26 cellular contexts compared by ENCODE assay signal in the genomic region with DNA sequence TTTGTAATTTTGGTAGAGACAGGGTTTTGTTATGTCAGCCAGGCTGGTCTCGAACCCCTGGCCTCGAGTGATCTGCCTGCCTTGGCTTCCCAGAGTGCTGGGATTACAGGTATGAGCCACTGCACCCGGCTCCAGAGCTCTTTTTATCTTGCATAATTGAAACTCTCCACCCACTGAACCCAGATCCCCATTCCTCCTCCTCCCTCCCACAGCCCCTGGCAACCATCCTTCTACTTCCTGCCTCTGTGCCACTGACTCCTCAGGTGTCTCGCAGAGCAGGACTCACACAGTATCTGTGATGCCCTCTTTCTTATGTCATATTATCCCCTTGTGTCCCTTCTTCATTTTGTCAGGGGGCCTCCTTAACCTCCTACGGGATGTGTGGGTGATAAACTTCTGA.
"Had no signal": no experiment of that assay in that cellular context is flagged by ENCODE, and none has a peak within 500 bp of the region (broad histone marks: within the 10 kb centered on the region; RNA-seq: fewer than 3 reads in every experiment).

No MANE protein-coding gene starts in this region.

- H3K27me3 Mint-ChIP-seq: naive thymus-derived CD8-positive, alpha-beta T cell; stimulated activated memory B cell treated with anti-CD40 and anti-IgM and Interleukin-4, amounts not matched to agents 10 μg/mL and 1 μg/mL and 100 μg/mL, for 72 hours; stimulated activated naive CD8-positive, alpha-beta T cell treated with anti-CD3 and anti-CD28 coated beads, Interleukin-15, amount 100 ng/mL, for 72 hours; type B pancreatic cell had no signal

- H3K4me1 Mint-ChIP-seq: neural crest cell; stimulated activated memory B cell treated with anti-CD40 and anti-IgM and Interleukin-4, amounts not matched to agents 10 μg/mL and 1 μg/mL and 100 μg/mL, for 72 hours; stimulated activated naive CD8-positive, alpha-beta T cell treated with anti-CD3 and anti-CD28 coated beads, Interleukin-15, amount 100 ng/mL, for 72 hours had no signal

- H3K4me3 Mint-ChIP-seq: naive thymus-derived CD8-positive, alpha-beta T cell; nephron; neural crest cell; stimulated activated memory B cell treated with anti-CD40 and anti-IgM and Interleukin-4, amounts not matched to agents 10 μg/mL and 1 μg/mL and 100 μg/mL, for 72 hours; stimulated activated naive CD8-positive, alpha-beta T cell treated with anti-CD3 and anti-CD28 coated beads, Interleukin-15, amount 100 ng/mL, for 72 hours; type B pancreatic cell had no signal

- H3K27ac ChIP-seq: left lung, lower lobe of right lung, parathyroid adenoma, prostate gland, right lobe of liver, tibial nerve, uterus had no signal

- DNase-seq: hippocampal formation; kidney; left colon; left lung; lower lobe of right lung; mammary epithelial cell; mesenchymal stem cell; naive thymus-derived CD8-positive, alpha-beta T cell; occipital lobe; right lobe of liver; stimulated activated CD4-positive, alpha-beta T cell treated with anti-CD3 and anti-CD28 coated beads, Interleukin-1b, Interleukin-23, amount 100 ng/mL, for 48 hours; stimulated activated CD4-positive, alpha-beta T cell treated with anti-CD3 and anti-CD28 coated beads, Interleukin-2, amount 100 ng/mL, for 48 hours; stimulated activated CD4-positive, alpha-beta T cell treated with anti-CD3 and anti-CD28 coated beads, Interleukin-4, amount 100 ng/mL, for 4 hours; stimulated activated CD8-positive, alpha-beta memory T cell treated with anti-CD3 and anti-CD28 coated beads, Interleukin-4, amount 100 ng/mL, for 48 hours; stimulated activated naive CD4-positive, alpha-beta T cell treated with Interleukin-2 at 50 U/mL for 16 hours; stimulated activated naive CD8-positive, alpha-beta T cell treated with anti-CD3 and anti-CD28 coated beads, Interleukin-15, amount 100 ng/mL, for 72 hours; substantia nigra; uterus had no signal

- ATAC-seq: left colon; left lung; lower lobe of right lung; naive thymus-derived CD8-positive, alpha-beta T cell; right lobe of liver; stimulated activated memory B cell treated with anti-CD40 and anti-IgM and Interleukin-4, amounts not matched to agents 10 μg/mL and 1 μg/mL and 100 μg/mL, for 72 hours; stimulated activated naive CD8-positive, alpha-beta T cell treated with anti-CD3 and anti-CD28 coated beads, Interleukin-15, amount 100 ng/mL, for 72 hours had no signal

- H3K27me3 ChIP-seq: left lung, right lobe of liver, tibial nerve, uterus had no signal

- H3K36me3 ChIP-seq: left lung, lower lobe of right lung, prostate gland, right lobe of liver, uterus had no signal

- H3K4me3 ChIP-seq: left lung, lower lobe of right lung, prostate gland, right lobe of liver, smooth muscle cell, tibial nerve, uterus had no signal

- H3K27ac Mint-ChIP-seq: naive thymus-derived CD8-positive, alpha-beta T cell; nephron; stimulated activated memory B cell treated with anti-CD40 and anti-IgM and Interleukin-4, amounts not matched to agents 10 μg/mL and 1 μg/mL and 100 μg/mL, for 72 hours; type B pancreatic cell had no signal

- H3K9me3 ChIP-seq: lower lobe of right lung, prostate gland, right lobe of liver, uterus had no signal

- H3K4me1 ChIP-seq: left lung, lower lobe of right lung, parathyroid adenoma, prostate gland, tibial nerve, uterus had no signal
